ENCODE assay signal across 21 cellular contexts in the genomic region with DNA sequence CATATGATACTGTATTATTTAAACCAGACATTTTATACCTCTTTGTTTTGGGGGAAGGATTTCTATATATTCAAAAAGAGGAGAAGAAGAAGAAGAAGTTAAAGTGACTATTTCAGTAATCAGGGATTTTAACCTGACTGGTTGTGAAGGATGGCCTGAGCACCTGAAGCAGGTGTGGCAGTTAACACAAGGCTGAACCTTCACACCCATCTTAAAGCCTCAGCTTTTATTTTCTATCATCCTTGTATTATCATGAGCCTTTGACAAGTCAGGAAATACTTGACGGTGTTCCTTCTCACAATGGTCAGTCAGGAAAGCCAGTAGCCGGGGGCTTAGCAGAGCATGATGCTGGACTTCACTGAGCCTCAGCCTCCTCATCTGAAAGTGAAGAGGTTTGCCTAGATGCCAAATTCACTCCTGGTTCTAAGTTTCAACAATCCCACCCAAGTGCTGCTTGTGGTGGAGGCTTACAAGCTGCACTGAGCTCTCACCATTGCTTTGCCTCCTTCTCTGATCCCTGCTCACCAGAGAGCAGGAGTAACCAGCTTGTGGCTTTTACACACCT.
DNase-seq lines count a peak whose midpoint lies in the region; ATAC-seq and TF ChIP-seq lines count a peak whose summit lies in the region.
"Had no signal": no experiment of that assay in that cellular context is flagged by ENCODE, and none has a peak within 500 bp of the region (broad histone marks: within the 10 kb centered on the region; RNA-seq: fewer than 3 reads in every experiment).

No MANE protein-coding gene starts in this region.

- H3K4ac ChIP-seq in trophoblast cell (ENCODE audit: low read depth, low read length): peak overlapping the region; percentile 27

- no peak overlapping the region for H2AFZ ChIP-seq in GM23248
- no peak overlapping the region for H2AFZ ChIP-seq in trophoblast cell (ENCODE audit: insufficient read depth, low read length, poor library complexity)

- H3K79me2 ChIP-seq in GM23248 (ENCODE audit: insufficient read depth) (no peaks in the 10 kb centered on the region), trophoblast cell (ENCODE audit: control insufficient read depth, insufficient read depth, low read length, poor library complexity) (no peaks in the 10 kb centered on the region)

- H3F3A ChIP-seq in GM23248 (ENCODE audit: insufficient read depth): peaks cover 18% of the 10 kb centered on the region

- H3K9ac ChIP-seq in GM23248: no peak overlapping the region
- no peak overlapping the region for H3K9ac ChIP-seq in trophoblast cell (ENCODE audit: low read length)

- H3K36me3 Mint-ChIP-seq in WTC11: peaks cover 1% of the 10 kb centered on the region

- no peak overlapping the region for H2BK120ac ChIP-seq in trophoblast cell (ENCODE audit: insufficient read depth, low read length, poor library complexity)

- H3K27ac Mint-ChIP-seq in WTC11: peak overlapping the region; percentile 44
- H3K27ac Mint-ChIP-seq: activated CD4-positive, alpha-beta T cell treated with anti-CD3 and anti-CD28 coated beads for 36 hours; activated naive CD4-positive, alpha-beta T cell treated with anti-CD3 and anti-CD28 coated beads, Interleukin-2, amount 50 U/mL, for 24 hours; activated T-helper 1 cell treated with anti-CD3 and anti-CD28 coated beads, Interleukin-12 subunit alpha, Interleukin-12 subunit beta, Interleukin-2, Interleukin-4 antibody, amounts not matched to agents 30 ng/mL and 10 ng/mL and 1 ng/mL, durations not matched to agents 14 hours and 24 hours and 36 hours; CD4-positive, alpha-beta T cell had no signal

- H2BK12ac ChIP-seq in trophoblast cell (ENCODE audit: low read length): peak overlapping the region; percentile 94

- DNase-seq in GM23248: no peak
- DNase-seq in WTC11 (ENCODE audit: low spot score): no peak
- no peak for DNase-seq in trophoblast cell
- DNase-seq in SIG-M5 treated with dmso at 0.1 percent for 504 hours (lab: John Stamatoyannopoulos, UW; ENCODE audit: unreplicated experiment): no peak
- DNase-seq: activated CD4-positive, alpha-beta T cell treated with anti-CD3 and anti-CD28 coated beads for 36 hours; CD4-positive, alpha-beta T cell; colonic mucosa; DMS153; hippocampal formation; lower lobe of right lung; NCI-H1092; NCI-H2029 treated with DMSO at 0.1 percent for 48 hours; NCI-H446 treated with DMSO at 0.1 percent for 48 hours; occipital lobe had no signal

- peak overlapping the region; percentile 85 for H3K18ac ChIP-seq in trophoblast cell (ENCODE audit: low read length)

- H4K12ac ChIP-seq in trophoblast cell (ENCODE audit: low read depth, low read length): no peak overlapping the region

- peak overlapping the region; percentile 82 for H2BK5ac ChIP-seq in trophoblast cell (ENCODE audit: low read depth, low read length, poor library complexity)

- POLR2A ChIA-PET in WTC11 (lab: Charles Lee): no interaction called here

- no peak for TF ChIP-seq CTCF in WTC11 (IDR thresholded peaks at IDR 0.05)

- no peak overlapping the region for H3K4me3 Mint-ChIP-seq in WTC11
- H3K4me3 Mint-ChIP-seq: activated CD4-positive, alpha-beta T cell treated with anti-CD3 and anti-CD28 coated beads for 36 hours; activated naive CD4-positive, alpha-beta T cell treated with anti-CD3 and anti-CD28 coated beads, Interleukin-2, amount 50 U/mL, for 24 hours; activated T-helper 1 cell treated with anti-CD3 and anti-CD28 coated beads, Interleukin-12 subunit alpha, Interleukin-12 subunit beta, Interleukin-2, Interleukin-4 antibody, amounts not matched to agents 30 ng/mL and 10 ng/mL and 1 ng/mL, durations not matched to agents 14 hours and 24 hours and 36 hours; CD4-positive, alpha-beta T cell had no signal

- no peak overlapping the region for H4K8ac ChIP-seq in trophoblast cell (ENCODE audit: low read depth, low read length)

- CTCF ChIA-PET in WTC11 (lab: Charles Lee): interaction anchor here (0.5 to 1.5 kb wide), 2 partner anchors 20 to 111 kb away, joined by 3 to 5 read pairs; no protein-coding TSS in a partner anchor

- no peaks in the 10 kb centered on the region for H3K9me3 ChIP-seq in GM23248 (ENCODE audit: low read depth)
- H3K9me3 ChIP-seq in trophoblast cell (ENCODE audit: insufficient read depth, low read depth, low read length): no peaks in the 10 kb centered on the region
- H3K9me3 ChIP-seq: colonic mucosa, lower lobe of right lung, suprapubic skin had no signal

- peak overlapping the region; percentile 17; the same call in 1 of the 2 replicates for H3K27ac ChIP-seq in GM23248
- H3K27ac ChIP-seq in trophoblast cell (ENCODE audit: low read depth, low read length): no peak overlapping the region
- H3K27ac ChIP-seq: colonic mucosa, lower lobe of right lung, suprapubic skin had no signal

- no peaks in the 10 kb centered on the region for H3K27me3 Mint-ChIP-seq in WTC11 (ENCODE audit: low read depth)
- H3K27me3 Mint-ChIP-seq: activated CD4-positive, alpha-beta T cell treated with anti-CD3 and anti-CD28 coated beads for 36 hours; activated naive CD4-positive, alpha-beta T cell treated with anti-CD3 and anti-CD28 coated beads, Interleukin-2, amount 50 U/mL, for 24 hours; CD4-positive, alpha-beta T cell had no signal

- no peaks in the 10 kb centered on the region for H3K9me2 ChIP-seq in GM23248 (ENCODE audit: insufficient read depth)

- H3K4me1 ChIP-seq in GM23248 (ENCODE audit: insufficient read depth): peaks cover 24% of the 10 kb centered on the region
- peaks cover 9 to 14% of the 10 kb centered on the region in 2 experiments for H3K4me1 ChIP-seq in trophoblast cell (ENCODE audit: control insufficient read depth in 1 of 2, insufficient read depth in 2 of 2, low read length in 2 of 2)
- H3K4me1 ChIP-seq: colonic mucosa had no signal

- peak overlapping the region; percentile 44 for H3K14ac ChIP-seq in trophoblast cell (ENCODE audit: low read length)

- peaks cover 10% of the 10 kb centered on the region for H3K79me1 ChIP-seq in trophoblast cell (ENCODE audit: low read length)

- no peak overlapping the region for H3K4me3 ChIP-seq in GM23248
- no peak overlapping the region for H3K4me3 ChIP-seq in trophoblast cell (ENCODE audit: low read depth, low read length)
- H3K4me3 ChIP-seq: colonic mucosa, lower lobe of right lung, suprapubic skin had no signal

- peaks cover 2% of the 10 kb centered on the region for H3K9me3 Mint-ChIP-seq in WTC11
- H3K9me3 Mint-ChIP-seq: activated naive CD4-positive, alpha-beta T cell treated with anti-CD3 and anti-CD28 coated beads, Interleukin-2, amount 50 U/mL, for 24 hours; CD4-positive, alpha-beta T cell had no signal

- peak overlapping the region; percentile 76 for H2AK5ac ChIP-seq in trophoblast cell (ENCODE audit: low read length)

- H3K27me3 ChIP-seq in GM23248 (replicated peaks; ENCODE audit: insufficient read depth) (no peaks in the 10 kb centered on the region), trophoblast cell (ENCODE audit: insufficient read depth, low read length) (no peaks in the 10 kb centered on the region)
- H3K27me3 ChIP-seq: colonic mucosa, suprapubic skin had no signal

- H3K4me1 Mint-ChIP-seq in WTC11: peaks cover 66% of the 10 kb centered on the region

- H4K91ac ChIP-seq in trophoblast cell (ENCODE audit: low read depth, low read length): peak overlapping the region; percentile 70

- no peak overlapping the region for H3K23ac ChIP-seq in trophoblast cell (ENCODE audit: low read length)

- H3K4me2 ChIP-seq in GM23248 (ENCODE audit: unreplicated experiment) (no peak overlapping the region), trophoblast cell (ENCODE audit: low read length) (no peak overlapping the region)

- in situ Hi-C loops in GM23248 (cut with MboI): loop anchor here (25.0 kb wide), 1 partner anchor 706 kb away; no protein-coding TSS in a partner anchor

- no peaks in the 10 kb centered on the region for H4K20me1 ChIP-seq in GM23248 (ENCODE audit: insufficient read depth)

- WGBS in GM23248 (ENCODE audit: low coverage in 1 of 2, low lambda C conversion rate in 2 of 2, missing lambda C conversion rate in 2 of 2), 2 experiments: 98% methylated on average over 2 of the region's 2 CpGs
- WGBS in trophoblast cell (ENCODE audit: extremely low coverage, insufficient coverage, insufficient read length): no CpG with 5 or more reads among the region's 2 CpGs

- ATAC-seq in WTC11 (no peak), esophagus mucosa (peak; percentile 56), HG02623 (IDR thresholded peaks at IDR 0.05; ENCODE audit: unreplicated experiment) (no peak), HG02588 (IDR thresholded peaks at IDR 0.05; ENCODE audit: unreplicated experiment) (no peak), HG02763 (IDR thresholded peaks at IDR 0.05; ENCODE audit: unreplicated experiment) (no peak)
- ATAC-seq: activated CD4-positive, alpha-beta T cell treated with anti-CD3 and anti-CD28 coated beads for 36 hours; lower lobe of right lung had no signal

- H3K36me3 ChIP-seq in GM23248 (ENCODE audit: low read depth): no peaks in the 10 kb centered on the region
- no peaks in the 10 kb centered on the region for H3K36me3 ChIP-seq in trophoblast cell (ENCODE audit: control insufficient read depth in 1 of 2, insufficient read depth in 2 of 2, low read length in 2 of 2)
- H3K36me3 ChIP-seq: colonic mucosa, lower lobe of right lung, suprapubic skin had no signal

TF ChIP-seq in WTC11, 78 proteins besides CTCF, POLR2A, EP300 and RAD21 (continues in another document):
- TF ChIP-seq TP53 (CRISPR knock-in tag; IDR thresholded peaks at IDR 0.05) (no peak), NFYB (CRISPR knock-in tag; conservative IDR thresholded peaks at IDR 0.05; ENCODE audit: low read depth) (no peak), GABPB1 (CRISPR knock-in tag; IDR thresholded peaks at IDR 0.05) (no peak), NFE2L1 (CRISPR knock-in tag; IDR thresholded peaks at IDR 0.05) (no peak)
- TF ChIP-seq, protein P1, sequence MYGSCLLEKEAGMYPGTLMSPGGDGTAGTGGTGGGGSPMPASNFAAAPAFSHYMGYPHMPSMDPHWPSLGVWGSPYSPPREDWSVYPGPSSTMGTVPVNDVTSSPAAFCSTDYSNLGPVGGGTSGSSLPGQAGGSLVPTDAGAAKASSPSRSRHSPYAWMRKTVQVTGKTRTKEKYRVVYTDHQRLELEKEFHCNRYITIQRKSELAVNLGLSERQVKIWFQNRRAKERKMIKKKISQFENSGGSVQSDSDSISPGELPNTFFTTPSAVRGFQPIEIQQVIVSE (CRISPR knock-in tag; IDR thresholded peaks at IDR 0.05; ENCODE audit: borderline replicate concordance): no peak
